In the genomic region with DNA sequence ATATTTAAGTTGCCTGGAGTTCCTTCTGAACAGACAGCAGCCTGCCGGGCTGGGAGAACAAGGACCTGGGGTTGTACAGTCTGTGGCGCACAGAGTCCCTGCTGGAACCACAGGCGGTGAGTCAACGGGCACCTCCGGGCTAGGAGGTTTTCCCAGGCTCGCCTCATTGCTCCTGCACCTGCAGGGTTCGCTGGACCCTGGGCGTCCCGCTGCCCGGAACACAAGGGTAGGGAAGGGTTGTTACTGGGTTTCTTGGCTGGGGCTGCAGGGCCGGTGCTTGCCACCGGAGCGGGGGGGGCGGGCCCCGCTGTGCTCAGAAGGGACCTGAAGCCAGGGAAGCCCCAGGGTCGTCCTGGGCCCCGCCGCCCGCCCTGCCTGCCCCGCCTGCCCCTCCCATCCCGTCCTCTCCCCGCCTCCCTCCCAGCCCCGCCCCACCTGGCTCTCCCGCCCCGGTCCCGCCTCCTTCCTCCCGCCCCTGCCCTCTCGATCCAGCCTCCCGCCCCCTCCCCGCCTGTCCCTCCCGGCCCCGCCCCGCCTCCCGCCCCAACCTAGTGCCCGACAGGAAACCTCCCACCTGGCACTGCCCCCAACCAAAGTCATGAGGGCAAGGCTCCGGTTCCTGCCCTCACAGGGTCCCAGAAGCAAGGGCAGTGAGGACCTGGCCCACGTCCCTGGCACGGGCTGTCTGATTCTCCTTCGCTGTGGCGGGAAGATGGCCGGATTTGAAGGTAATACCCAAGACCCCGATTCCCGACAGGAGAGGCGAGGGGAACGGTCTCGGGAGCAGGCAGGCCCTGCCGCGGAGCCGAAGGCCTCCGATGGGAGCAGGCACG, we compare ENCODE assay signal across 1 cellular context.
TF ChIP-seq lines count a peak whose summit lies in the region.

No MANE protein-coding gene starts in this region.

TF ChIP-seq in IMR-90, 13 proteins besides CTCF, POLR2A, EP300 and RAD21 (continued from another document):
- TF ChIP-seq, protein P1, sequence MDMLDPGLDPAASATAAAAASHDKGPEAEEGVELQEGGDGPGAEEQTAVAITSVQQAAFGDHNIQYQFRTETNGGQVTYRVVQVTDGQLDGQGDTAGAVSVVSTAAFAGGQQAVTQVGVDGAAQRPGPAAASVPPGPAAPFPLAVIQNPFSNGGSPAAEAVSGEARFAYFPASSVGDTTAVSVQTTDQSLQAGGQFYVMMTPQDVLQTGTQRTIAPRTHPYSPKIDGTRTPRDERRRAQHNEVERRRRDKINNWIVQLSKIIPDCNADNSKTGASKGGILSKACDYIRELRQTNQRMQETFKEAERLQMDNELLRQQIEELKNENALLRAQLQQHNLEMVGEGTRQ (IDR thresholded peaks at IDR 0.05; ENCODE audit: low read depth, low read length): no peak
- no peak for TF ChIP-seq RCOR1 (IDR thresholded peaks at IDR 0.05; ENCODE audit: insufficient replicate concordance, low read length)
